Comparison of ENCODE assay signal across 18 cellular contexts in the genomic region with DNA sequence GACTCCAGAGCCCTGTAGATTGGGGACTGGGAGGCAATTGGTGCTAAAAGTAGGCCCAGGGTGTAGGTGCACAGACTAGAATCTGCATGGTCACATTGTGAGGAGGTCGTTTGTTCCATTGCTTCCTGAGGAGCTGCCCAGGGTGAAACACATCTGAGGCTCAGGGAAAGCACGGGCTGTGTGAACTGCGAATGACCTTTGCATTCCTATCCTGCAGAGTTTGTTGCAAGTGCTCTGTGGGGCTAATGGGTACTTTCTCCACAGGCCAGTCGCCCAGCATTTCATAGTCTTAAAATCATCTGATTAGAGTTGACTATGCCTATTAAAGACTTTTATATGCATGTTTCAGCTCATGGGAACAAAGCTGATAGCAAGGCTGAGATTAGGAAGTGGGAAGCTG. TPM values are rescaled to one million over a fixed set of nuclear protein-coding genes. Genes with fewer than 3 reads are reported as not detected.
DNase-seq lines count a peak whose midpoint lies in the region; ATAC-seq, FAIRE-seq and TF ChIP-seq lines count a peak whose summit lies in the region.
"Had no signal": no experiment of that assay in that cellular context is flagged by ENCODE, and none has a peak within 500 bp of the region (broad histone marks: within the 10 kb centered on the region; RNA-seq: fewer than 3 reads in every experiment).

No MANE protein-coding gene starts in this region.

- H3K27me3 Mint-ChIP-seq in mesothelial cell of epicardium (ENCODE audit: low read depth) = peaks cover 4% of the 10 kb centered on the region

- no peak overlapping the region for H2AFZ ChIP-seq in HepG2 (ENCODE audit: low read length)
- H2AFZ ChIP-seq: GM23248 had no signal

- H3K4me3 Mint-ChIP-seq in mesothelial cell of epicardium = no peak overlapping the region
- H3K4me3 Mint-ChIP-seq: CD8-positive, alpha-beta memory T cell had no signal

- 4% methylated on average over 4 of the region's 4 CpGs for WGBS in HepG2 (ENCODE audit: low lambda C conversion rate)
- 37% methylated on average over 2 of the region's 4 CpGs for WGBS in right lobe of liver (ENCODE audit: insufficient coverage, low coverage, low lambda C conversion rate, missing lambda C conversion rate)
- WGBS in testis, 2 donors = 46 to 56% methylated on average over 3 to 4 of the region's 4 CpGs

- no peak for TF ChIP-seq CTCF in HepG2 (CRISPR knock-in tag; IDR thresholded peaks at IDR 0.05)
- TF ChIP-seq CTCF in right lobe of liver (IDR thresholded peaks at IDR 0.05) = no peak
- no peak for TF ChIP-seq CTCF in epithelial cell of proximal tubule (conservative IDR thresholded peaks at IDR 0.05; ENCODE audit: low read depth, low read length)
- no peak for TF ChIP-seq CTCF in mesothelial cell of epicardium (IDR thresholded peaks at IDR 0.05; ENCODE audit: unreplicated experiment)
- no peak for TF ChIP-seq CTCF in testis (IDR thresholded peaks at IDR 0.05)
- no peak for TF ChIP-seq CTCF in GM20000 (IDR thresholded peaks at IDR 0.05; ENCODE audit: extremely low read depth, missing control alignments)

- POLR2A ChIA-PET in HepG2 (lab: Yijun Ruan, JAX) = no interaction called here

- H3K9ac ChIP-seq in HepG2 (ENCODE audit: insufficient read depth, low read depth, low read length) = no peak overlapping the region
- H3K9ac ChIP-seq: BLaER1, GM23248 had no signal

- H3K9me3 ChIP-seq in HepG2 (ENCODE audit: low read length) = no peaks in the 10 kb centered on the region
- H3K9me3 ChIP-seq in right lobe of liver = no peaks in the 10 kb centered on the region
- no peaks in the 10 kb centered on the region for H3K9me3 ChIP-seq in testis
- H3K9me3 ChIP-seq: BLaER1, Caco-2 had no signal

- TF ChIP-seq POLR2A in HepG2 (IDR thresholded peaks at IDR 0.05; ENCODE audit: insufficient read depth in 1 of 2, low read depth in 2 of 2, low read length in 2 of 2) = no peak
- TF ChIP-seq POLR2A in right lobe of liver (IDR thresholded peaks at IDR 0.05) = no peak
- no peak for TF ChIP-seq POLR2A in testis (IDR thresholded peaks at IDR 0.05)

- H3K4me1 Mint-ChIP-seq in mesothelial cell of epicardium = peaks cover 12% of the 10 kb centered on the region
- H3K4me1 Mint-ChIP-seq: CD8-positive, alpha-beta memory T cell had no signal

- peak; percentile 54 for DNase-seq in HepG2 (ENCODE audit: low spot score)
- no peak for DNase-seq in right lobe of liver
- DNase-seq in epithelial cell of proximal tubule (ENCODE audit: low read depth) = peak; percentile 2
- DNase-seq in mesothelial cell of epicardium (ENCODE audit: low spot score in 2 of 2, unreplicated experiment in 2 of 2) = no peak
- DNase-seq in testis = peak; percentile 38
- no peak for DNase-seq in left colon
- no peak for DNase-seq in GM20000 (ENCODE audit: low spot score)
- DNase-seq: 8988T; AML-193; Caco-2; CD8-positive, alpha-beta memory T cell; DND-41 had no signal

- peak overlapping the region; percentile 53 for H3K4me2 ChIP-seq in HepG2 (ENCODE audit: low read depth, low read length)
- H3K4me2 ChIP-seq: BLaER1 had no signal

- TF ChIP-seq RAD21 in HepG2 (CRISPR knock-in tag; IDR thresholded peaks at IDR 0.05) = no peak

- H3K36me3 ChIP-seq in HepG2 (replicated peaks in 1 of 2; ENCODE audit: control insufficient read depth in 1 of 2, insufficient read depth in 2 of 2, low read length in 2 of 2) (no peaks in the 10 kb centered on the region), right lobe of liver (no peaks in the 10 kb centered on the region), testis (ENCODE audit: low read depth, missing control alignments) (no peaks in the 10 kb centered on the region)
- H3K36me3 ChIP-seq: BLaER1 had no signal

- peak; percentile 40 for FAIRE-seq in HepG2 (lab: Jason Lieb, UNC)
- FAIRE-seq: H54 had no signal

- intact Hi-C loops in HepG2 (cut with micrococcal nuclease; ENCODE audit: unreplicated experiment) (no loop called here), right lobe of liver (cut with DNase I) (loop anchor here (10.0 kb wide), 1 partner anchor 60 kb away; no protein-coding TSS in a partner anchor), testis (cut with DNase I; ENCODE audit: low total_unique reads) (no loop called here), left colon (cut with DNase I, micrococcal nuclease) (no loop called here)

- no peaks in the 10 kb centered on the region for H3K9me3 Mint-ChIP-seq in mesothelial cell of epicardium
- H3K9me3 Mint-ChIP-seq: CD8-positive, alpha-beta memory T cell had no signal

- H3K27ac Mint-ChIP-seq in mesothelial cell of epicardium = peak overlapping the region; percentile 74
- H3K27ac Mint-ChIP-seq: CD8-positive, alpha-beta memory T cell had no signal

- in situ Hi-C loops in HepG2 (cut with HindIII; ENCODE audit: extremely low pct_ligation_motif_present, low pct_unique_long_range_greater_than_20kb) = no loop called here

- no peak overlapping the region; a peak in 1 of 6 replicates for H3K4me3 ChIP-seq in HepG2 (replicated peaks in 1 of 3; ENCODE audit: insufficient read depth in 1 of 3, low read depth in 2 of 3, low read length in 3 of 3)
- H3K4me3 ChIP-seq in right lobe of liver = no peak overlapping the region
- H3K4me3 ChIP-seq in epithelial cell of proximal tubule (ENCODE audit: low read depth, low read length) = no peak overlapping the region
- H3K4me3 ChIP-seq in testis = no peak overlapping the region
- H3K4me3 ChIP-seq: BLaER1, GM23248 had no signal

- ATAC-seq in HepG2 (peak; percentile 82), right lobe of liver (no peak), left colon (no peak), GM21529 (IDR thresholded peaks at IDR 0.05; ENCODE audit: unreplicated experiment) (no peak)
- ATAC-seq: HCT116 had no signal

- H4K20me1 ChIP-seq in HepG2 (ENCODE audit: insufficient read depth, low read length) = no peaks in the 10 kb centered on the region
- H4K20me1 ChIP-seq: BLaER1 had no signal

- peaks cover 22% of the 10 kb centered on the region for H3K4me1 ChIP-seq in HepG2 (ENCODE audit: insufficient read depth, low read length)
- no peaks in the 10 kb centered on the region for H3K4me1 ChIP-seq in right lobe of liver
- H3K4me1 ChIP-seq in testis = peaks cover 5% of the 10 kb centered on the region
- H3K4me1 ChIP-seq: BLaER1, Caco-2 had no signal

- H3K27ac ChIP-seq in HepG2 (ENCODE audit: extremely low read length, insufficient read depth, low read length) = no peak overlapping the region
- H3K27ac ChIP-seq in right lobe of liver = no peak overlapping the region
- no peak overlapping the region for H3K27ac ChIP-seq in testis
- H3K27ac ChIP-seq: BLaER1, GM23248, HL-60 had no signal

- H3K36me3 Mint-ChIP-seq in mesothelial cell of epicardium = no peaks in the 10 kb centered on the region
- H3K36me3 Mint-ChIP-seq: CD8-positive, alpha-beta memory T cell had no signal

- H3K79me2 ChIP-seq in HepG2 (ENCODE audit: insufficient read depth, low read length) = no peaks in the 10 kb centered on the region

- no peak for TF ChIP-seq EP300 in HepG2 (IDR thresholded peaks at IDR 0.05; ENCODE audit: low read depth in 2 of 2, low read length in 2 of 2)
- no peak for TF ChIP-seq EP300 in HepG2 (CRISPR knock-in tag; IDR thresholded peaks at IDR 0.05; ENCODE audit: borderline replicate concordance)

- no peaks in the 10 kb centered on the region; a peak in 2 of 5 replicates for H3K27me3 ChIP-seq in HepG2 (ENCODE audit: control insufficient read depth in 1 of 2, insufficient read depth in 2 of 2, low read length in 2 of 2)
- H3K27me3 ChIP-seq in right lobe of liver = no peaks in the 10 kb centered on the region
- H3K27me3 ChIP-seq in testis = no peaks in the 10 kb centered on the region
- H3K27me3 ChIP-seq: BLaER1 had no signal

- BruUV-seq in HepG2 (replicated peaks; lab: Mats Ljungman, UMichigan) = no TSS peak

- CTCF ChIA-PET in HepG2 (lab: Yijun Ruan, JAX; ENCODE audit: low intra/inter-chr PET ratio, low total read pairs) = interaction anchor here (1.1 kb wide), 1 partner anchor 60 kb away, joined by 3 read pairs; no protein-coding TSS in a partner anchor

TF ChIP-seq in HepG2, 621 proteins besides CTCF, POLR2A, EP300 and RAD21 (continues in another document):
- TF ChIP-seq ELF4 (CRISPR knock-in tag; IDR thresholded peaks at IDR 0.05; ENCODE audit: borderline replicate concordance) = no peak
- no peak for TF ChIP-seq ZSCAN9 (CRISPR knock-in tag; IDR thresholded peaks at IDR 0.05; ENCODE audit: borderline replicate concordance)
- TF ChIP-seq SKI (IDR thresholded peaks at IDR 0.05; ENCODE audit: partially characterized antibody) = no peak
- peak; percentile 58 for TF ChIP-seq NR2F6 (IDR thresholded peaks at IDR 0.05)
- 0 out of 2 replicates have a peak, but pooled peaks have one; percentile 44 for TF ChIP-seq NR2F6 (CRISPR knock-in tag; IDR thresholded peaks at IDR 0.05)
- no peak for TF ChIP-seq PCBP2 (optimal IDR thresholded peaks at IDR 0.05; ENCODE audit: low read depth, low read length, poor library complexity, severe bottlenecking)
- no peak for TF ChIP-seq ZSCAN12 (CRISPR knock-in tag; IDR thresholded peaks at IDR 0.05)

RNA-seq across cellular contexts. Expression of gene SLC46A2, which starts 14.4 kb away (rescaled TPM):
- not detected in 2 replicates for total RNA-seq in HepG2 (2016; rRNA removed; fragmentation: Illumina TruSeq; extraction: Trizol)
- not detected in 2 replicates for total RNA-seq in HepG2 (2016; cell fraction: cytosol; rRNA removed; fragmentation: Illumina TruSeq; extraction: Trizol; ENCODE audit: low read depth)
- total RNA-seq in HepG2 (2016; cell fraction: insoluble cytoplasmic fraction; rRNA removed; fragmentation: Illumina TruSeq; extraction: Trizol) = not detected in 2 replicates
- not detected in 2 replicates for total RNA-seq in HepG2 (2016; cell fraction: membrane; rRNA removed; fragmentation: Illumina TruSeq; extraction: Trizol)
- total RNA-seq in HepG2 (2016; cell fraction: nucleus; rRNA removed; fragmentation: Illumina TruSeq; extraction: Trizol) = not detected in 2 replicates
- polyA plus RNA-seq in HepG2 (2011; rRNA removed) = not detected in 2 replicates
- polyA plus RNA-seq in HepG2 (2011; cell fraction: cytosol; rRNA removed) = not detected in 2 replicates
- not detected in 2 replicates for polyA plus RNA-seq in HepG2 (2011; cell fraction: nucleus; rRNA removed)
- not detected in 2 replicates for polyA plus RNA-seq in HepG2 (2012)
- not detected in 2 replicates for polyA plus RNA-seq in HepG2 (2016; cell fraction: cytosol; fragmentation: Illumina TruSeq; extraction: Trizol; ENCODE audit: low read depth)
- polyA plus RNA-seq in HepG2 (2016; cell fraction: insoluble cytoplasmic fraction; fragmentation: Illumina TruSeq; extraction: Trizol; ENCODE audit: low read depth) = not detected in 2 replicates
- polyA plus RNA-seq in HepG2 (2016; cell fraction: membrane; fragmentation: Illumina TruSeq; extraction: Trizol; ENCODE audit: low read depth) = not detected in 2 replicates
- not detected in 2 replicates for polyA plus RNA-seq in HepG2 (2016; cell fraction: nucleus; fragmentation: Illumina TruSeq; extraction: Trizol; ENCODE audit: insufficient read depth, low read depth)
- polyA minus RNA-seq in HepG2 (2011; rRNA and poly(A)+ RNA removed; ENCODE audit: low replicate concordance) = not detected in 2 replicates
- polyA minus RNA-seq in HepG2 (2011; cell fraction: cytosol; rRNA and poly(A)+ RNA removed) = not detected in 2 replicates
- not detected in 2 replicates for polyA minus RNA-seq in HepG2 (2011; cell fraction: nucleus; rRNA and poly(A)+ RNA removed)
- under 1 TPM in 3 of 6 experiments, not detected in 3; 0.18 to 0.50 (median 0.25) TPM for total RNA-seq in right lobe of liver
- total RNA-seq in epithelial cell of proximal tubule = not detected in 2 replicates
- total RNA-seq in mesothelial cell of epicardium = not detected in 3 replicates
- total RNA-seq in testis = 1 to 10 TPM; 1.4 to 2.4 TPM
- 1.9 TPM for polyA plus RNA-seq in testis (ENCODE audit: insufficient read depth, low read depth, low replicate concordance)
- not detected for total RNA-seq in left colon
- total RNA-seq: Caco-2; CD8-positive, alpha-beta memory T cell; GM23248 had no signal
- polyA plus RNA-seq: CD8-positive, alpha-beta memory T cell; GM23248 had no signal

Comparison
In these comparisons a context has a peak if more than half of its experiments do, and no peak if none do; other contexts are left out.
1. DNase-seq: peak in HepG2 (single experiment), epithelial cell of proximal tubule (single experiment) and testis (single experiment); none in right lobe of liver (0 of 3), mesothelial cell of epicardium (0 of 2), left colon (0 of 2) and GM20000 (single experiment).
2. intact Hi-C loops: an anchor here in right lobe of liver (10.0 kb wide); none called in HepG2, testis and left colon.